1 cellular context compared by ENCODE assay signal in the genomic region with DNA sequence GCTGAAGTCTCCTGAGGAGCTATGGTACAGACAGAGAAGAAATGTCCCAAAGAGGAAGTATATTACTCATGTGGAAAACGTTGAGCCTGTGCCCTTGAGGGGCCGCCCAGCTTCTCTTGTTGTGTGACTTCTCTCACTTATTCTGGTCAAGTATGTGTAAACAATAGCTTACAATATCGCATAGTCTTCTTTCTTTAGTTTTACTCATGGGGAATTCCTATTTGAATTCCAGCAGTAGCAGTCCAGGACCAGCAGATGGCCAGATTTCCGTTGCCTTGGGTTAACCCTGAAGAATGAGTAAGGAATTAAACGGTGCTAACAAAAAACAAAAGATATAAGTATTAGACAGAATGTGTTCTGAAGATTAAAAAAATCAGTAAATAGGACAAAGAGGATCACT.
TF ChIP-seq lines count a peak whose summit lies in the region.

No MANE protein-coding gene starts in this region.

TF ChIP-seq in SK-N-SH, 30 proteins besides CTCF, POLR2A, EP300 and RAD21 (continued from another document):
- TF ChIP-seq, protein P1, sequence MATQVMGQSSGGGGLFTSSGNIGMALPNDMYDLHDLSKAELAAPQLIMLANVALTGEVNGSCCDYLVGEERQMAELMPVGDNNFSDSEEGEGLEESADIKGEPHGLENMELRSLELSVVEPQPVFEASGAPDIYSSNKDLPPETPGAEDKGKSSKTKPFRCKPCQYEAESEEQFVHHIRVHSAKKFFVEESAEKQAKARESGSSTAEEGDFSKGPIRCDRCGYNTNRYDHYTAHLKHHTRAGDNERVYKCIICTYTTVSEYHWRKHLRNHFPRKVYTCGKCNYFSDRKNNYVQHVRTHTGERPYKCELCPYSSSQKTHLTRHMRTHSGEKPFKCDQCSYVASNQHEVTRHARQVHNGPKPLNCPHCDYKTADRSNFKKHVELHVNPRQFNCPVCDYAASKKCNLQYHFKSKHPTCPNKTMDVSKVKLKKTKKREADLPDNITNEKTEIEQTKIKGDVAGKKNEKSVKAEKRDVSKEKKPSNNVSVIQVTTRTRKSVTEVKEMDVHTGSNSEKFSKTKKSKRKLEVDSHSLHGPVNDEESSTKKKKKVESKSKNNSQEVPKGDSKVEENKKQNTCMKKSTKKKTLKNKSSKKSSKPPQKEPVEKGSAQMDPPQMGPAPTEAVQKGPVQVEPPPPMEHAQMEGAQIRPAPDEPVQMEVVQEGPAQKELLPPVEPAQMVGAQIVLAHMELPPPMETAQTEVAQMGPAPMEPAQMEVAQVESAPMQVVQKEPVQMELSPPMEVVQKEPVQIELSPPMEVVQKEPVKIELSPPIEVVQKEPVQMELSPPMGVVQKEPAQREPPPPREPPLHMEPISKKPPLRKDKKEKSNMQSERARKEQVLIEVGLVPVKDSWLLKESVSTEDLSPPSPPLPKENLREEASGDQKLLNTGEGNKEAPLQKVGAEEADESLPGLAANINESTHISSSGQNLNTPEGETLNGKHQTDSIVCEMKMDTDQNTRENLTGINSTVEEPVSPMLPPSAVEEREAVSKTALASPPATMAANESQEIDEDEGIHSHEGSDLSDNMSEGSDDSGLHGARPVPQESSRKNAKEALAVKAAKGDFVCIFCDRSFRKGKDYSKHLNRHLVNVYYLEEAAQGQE (IDR thresholded peaks at IDR 0.05; ENCODE audit: low read depth, low read length): no peak
- TF ChIP-seq RFX5 (IDR thresholded peaks at IDR 0.05; ENCODE audit: low read length) (no peak), SMC3 (IDR thresholded peaks at IDR 0.05; ENCODE audit: low read depth, low read length) (no peak), RXRA (IDR thresholded peaks at IDR 0.05; ENCODE audit: borderline replicate concordance, low read depth) (no peak), YY1 (IDR thresholded peaks at IDR 0.05; ENCODE audit: low read depth) (no peak), EZH2phosphoT487 (IDR thresholded peaks at IDR 0.05; ENCODE audit: borderline replicate concordance, low read depth) (no peak)
- TF ChIP-seq, protein P2, sequence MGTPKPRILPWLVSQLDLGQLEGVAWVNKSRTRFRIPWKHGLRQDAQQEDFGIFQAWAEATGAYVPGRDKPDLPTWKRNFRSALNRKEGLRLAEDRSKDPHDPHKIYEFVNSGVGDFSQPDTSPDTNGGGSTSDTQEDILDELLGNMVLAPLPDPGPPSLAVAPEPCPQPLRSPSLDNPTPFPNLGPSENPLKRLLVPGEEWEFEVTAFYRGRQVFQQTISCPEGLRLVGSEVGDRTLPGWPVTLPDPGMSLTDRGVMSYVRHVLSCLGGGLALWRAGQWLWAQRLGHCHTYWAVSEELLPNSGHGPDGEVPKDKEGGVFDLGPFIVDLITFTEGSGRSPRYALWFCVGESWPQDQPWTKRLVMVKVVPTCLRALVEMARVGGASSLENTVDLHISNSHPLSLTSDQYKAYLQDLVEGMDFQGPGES (IDR thresholded peaks at IDR 0.05; ENCODE audit: low read depth, low read length): no peak
